Comparison of ENCODE assay signal across 12 cellular contexts in the genomic region with DNA sequence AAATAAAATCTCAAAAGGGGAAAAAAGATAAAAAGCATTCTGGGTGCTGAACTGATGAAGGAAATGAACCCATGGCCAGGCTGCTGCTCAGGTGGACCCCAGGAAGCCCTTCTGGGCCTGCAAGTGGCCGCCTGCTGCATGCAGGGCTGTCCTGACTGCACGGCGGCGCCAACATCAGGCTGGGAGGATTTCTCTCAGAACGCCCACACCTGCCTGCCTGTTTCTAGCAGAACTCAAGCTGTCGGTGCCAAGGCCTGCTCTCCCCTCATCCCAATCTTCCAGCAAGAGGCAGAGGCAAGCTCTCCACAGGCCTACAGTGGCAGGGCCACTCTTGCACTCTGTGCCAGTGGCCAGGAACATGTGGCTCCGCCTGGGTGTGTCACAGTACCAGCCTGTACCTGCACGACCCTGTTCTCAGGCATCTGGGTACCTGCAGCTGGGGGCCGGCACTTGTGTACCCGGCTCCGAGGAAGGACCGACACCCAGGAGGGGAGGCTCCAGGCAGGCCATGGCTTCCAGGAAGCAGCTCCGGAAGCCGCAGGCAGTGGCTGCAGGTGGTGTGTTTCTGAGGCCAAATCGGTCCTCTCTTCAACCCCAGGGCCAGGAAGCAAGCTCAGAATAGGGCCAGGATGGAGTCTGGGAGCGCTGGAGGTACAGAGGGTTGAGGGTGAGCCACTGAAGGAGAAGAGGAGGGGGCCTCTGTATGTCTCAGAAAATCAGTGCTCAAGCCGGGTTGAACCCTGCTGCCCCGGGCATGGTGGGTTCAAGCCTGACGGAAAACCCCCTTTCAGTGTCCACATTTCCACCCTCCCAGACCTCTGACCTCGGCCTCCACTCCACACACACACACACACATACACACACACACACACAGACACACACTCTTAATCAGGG. TPM values are rescaled to one million over a fixed set of nuclear protein-coding genes. Genes with fewer than 3 reads are reported as not detected.
DNase-seq lines count a peak whose midpoint lies in the region; ATAC-seq and TF ChIP-seq lines count a peak whose summit lies in the region.
"Had no signal": no experiment of that assay in that cellular context is flagged by ENCODE, and none has a peak within 500 bp of the region (broad histone marks: within the 10 kb centered on the region; RNA-seq: fewer than 3 reads in every experiment).

No MANE protein-coding gene starts in this region.

- no peak overlapping the region for H3K18ac ChIP-seq in mesenchymal stem cell (ENCODE audit: low read depth in 1 of 2, low read length in 2 of 2)

- no peak overlapping the region for H2BK120ac ChIP-seq in mesenchymal stem cell (ENCODE audit: low read depth, low read length)

- CTCF ChIA-PET in activated CD8-positive, alpha-beta memory T cell treated with anti-CD3 and anti-CD28 coated beads, Interleukin-2, amount 10 ng/mL, durations not matched to agents 7 days and 5 days (lab: Charles Lee), result interaction anchor here (0.6 to 3.2 kb wide), 4 partner anchors 9 to 36 kb away, joined by 3 to 17 read pairs (median 3); no protein-coding TSS in a partner anchor

- H3K4ac ChIP-seq in mesenchymal stem cell (ENCODE audit: low read depth in 1 of 2, low read length in 2 of 2), result peak overlapping the region in 1 of 2 experiments; percentile 52

- H3K36me3 ChIP-seq in body of pancreas (replicated peaks in 1 of 2; ENCODE audit: insufficient read depth in 1 of 2, low read depth in 2 of 2) (no peaks in the 10 kb centered on the region), mesenchymal stem cell (ENCODE audit: control insufficient read depth in 1 of 2, insufficient read depth in 2 of 2, low read depth in 1 of 2, low read length in 2 of 2) (peaks cover 0 to 12% of the 10 kb centered on the region in 2 experiments), tibial nerve (peaks cover 0 to 5% (median 0%) of the 10 kb centered on the region in 3 donors), endodermal cell (ENCODE audit: control insufficient read depth, insufficient read depth, low read length) (no peaks in the 10 kb centered on the region)
- H3K36me3 ChIP-seq: upper lobe of right lung had no signal

- no peak overlapping the region for H2BK5ac ChIP-seq in mesenchymal stem cell (ENCODE audit: low read depth, low read length, poor library complexity, severe bottlenecking)

- ATAC-seq in activated CD8-positive, alpha-beta memory T cell treated with anti-CD3 and anti-CD28 coated beads, Interleukin-2, amount 10 ng/mL, durations not matched to agents 7 days and 5 days, result no peak
- ATAC-seq in body of pancreas (no peak), GM18858 (IDR thresholded peaks at IDR 0.05; ENCODE audit: unreplicated experiment) (no peak)
- no peak for ATAC-seq in natural killer cell treated with Interleukin-12 subunit alpha and Interleukin-12 subunit beta and Interleukin-15 and Interleukin-18, amount 100 ng/mL, for 72 hours

- TF ChIP-seq CTCF in body of pancreas (IDR thresholded peaks at IDR 0.05) (no peak), tibial nerve (IDR thresholded peaks at IDR 0.05) (no peak), endodermal cell (conservative IDR thresholded peaks at IDR 0.05) (no peak)

- intact Hi-C loops in body of pancreas (cut with DNase I), result no loop called here

- peak overlapping the region; percentile 94 for H2BK15ac ChIP-seq in mesenchymal stem cell (ENCODE audit: low read depth, poor library complexity, severe bottlenecking)

- no peaks in the 10 kb centered on the region for H3K79me1 ChIP-seq in mesenchymal stem cell (replicated peaks; ENCODE audit: low read length, poor library complexity, severe bottlenecking)

- peaks cover 47% of the 10 kb centered on the region for H3K4me1 ChIP-seq in body of pancreas
- H3K4me1 ChIP-seq in mesenchymal stem cell (ENCODE audit: control insufficient read depth, insufficient read depth, low read depth, low read length), result peaks cover 48% of the 10 kb centered on the region
- peaks cover 0 to 60% (median 51%) of the 10 kb centered on the region in 4 donors for H3K4me1 ChIP-seq in tibial nerve
- peaks cover 27% of the 10 kb centered on the region for H3K4me1 ChIP-seq in endodermal cell (ENCODE audit: control insufficient read depth, insufficient read depth, low read length)

- H2BK12ac ChIP-seq in mesenchymal stem cell (ENCODE audit: low read length in 2 of 2), result peak overlapping the region; percentile 21 to 25

- no peak overlapping the region for H4K8ac ChIP-seq in mesenchymal stem cell (ENCODE audit: low read length)

- TF ChIP-seq POLR2A in body of pancreas (IDR thresholded peaks at IDR 0.05) (no peak), tibial nerve (IDR thresholded peaks at IDR 0.05) (no peak)

- no peak overlapping the region for H3K4me3 ChIP-seq in body of pancreas
- no peak overlapping the region for H3K4me3 ChIP-seq in mesenchymal stem cell (ENCODE audit: insufficient read depth in 1 of 2, low read depth in 1 of 2, low read length in 2 of 2)
- no peak overlapping the region for H3K4me3 ChIP-seq in tibial nerve
- no peak overlapping the region for H3K4me3 ChIP-seq in endodermal cell (ENCODE audit: low read length)
- H3K4me3 ChIP-seq: lung, upper lobe of right lung had no signal

- H3K27me3 Mint-ChIP-seq in activated CD8-positive, alpha-beta memory T cell treated with anti-CD3 and anti-CD28 coated beads, Interleukin-2, amount 10 ng/mL, durations not matched to agents 7 days and 5 days, result no peaks in the 10 kb centered on the region
- H3K27me3 Mint-ChIP-seq in natural killer cell treated with Interleukin-12 subunit alpha and Interleukin-12 subunit beta and Interleukin-15 and Interleukin-18, amount 100 ng/mL, for 72 hours, result peaks cover 0 to 6% of the 10 kb centered on the region in 2 donors
- H3K27me3 Mint-ChIP-seq in endodermal cell (ENCODE audit: insufficient read depth), result no peaks in the 10 kb centered on the region

- H3K27ac Mint-ChIP-seq in activated CD8-positive, alpha-beta memory T cell treated with anti-CD3 and anti-CD28 coated beads, Interleukin-2, amount 10 ng/mL, durations not matched to agents 7 days and 5 days, result peak overlapping the region; percentile 67
- no peak overlapping the region for H3K27ac Mint-ChIP-seq in natural killer cell treated with Interleukin-12 subunit alpha and Interleukin-12 subunit beta and Interleukin-15 and Interleukin-18, amount 100 ng/mL, for 72 hours
- H3K27ac Mint-ChIP-seq in endodermal cell, result no peak overlapping the region

- H3K4me3 Mint-ChIP-seq in activated CD8-positive, alpha-beta memory T cell treated with anti-CD3 and anti-CD28 coated beads, Interleukin-2, amount 10 ng/mL, durations not matched to agents 7 days and 5 days, result no peak overlapping the region
- H3K4me3 Mint-ChIP-seq in natural killer cell treated with Interleukin-12 subunit alpha and Interleukin-12 subunit beta and Interleukin-15 and Interleukin-18, amount 100 ng/mL, for 72 hours, result no peak overlapping the region
- no peak overlapping the region for H3K4me3 Mint-ChIP-seq in endodermal cell

- H3K27me3 ChIP-seq in body of pancreas, result no peaks in the 10 kb centered on the region
- H3K27me3 ChIP-seq in mesenchymal stem cell (ENCODE audit: control insufficient read depth in 1 of 2, insufficient read depth in 1 of 2, low read length in 2 of 2), result no peaks in the 10 kb centered on the region
- H3K27me3 ChIP-seq in tibial nerve, result no peaks in the 10 kb centered on the region
- H3K27me3 ChIP-seq in endodermal cell (ENCODE audit: control insufficient read depth, insufficient read depth, low read length, poor library complexity, severe bottlenecking), result no peaks in the 10 kb centered on the region
- H3K27me3 ChIP-seq: upper lobe of right lung had no signal

- H2AK5ac ChIP-seq in mesenchymal stem cell (ENCODE audit: low read length, severe bottlenecking), result no peak overlapping the region

- H3K36me3 Mint-ChIP-seq in activated CD8-positive, alpha-beta memory T cell treated with anti-CD3 and anti-CD28 coated beads, Interleukin-2, amount 10 ng/mL, durations not matched to agents 7 days and 5 days, result no peaks in the 10 kb centered on the region
- no peaks in the 10 kb centered on the region for H3K36me3 Mint-ChIP-seq in natural killer cell treated with Interleukin-12 subunit alpha and Interleukin-12 subunit beta and Interleukin-15 and Interleukin-18, amount 100 ng/mL, for 72 hours
- no peaks in the 10 kb centered on the region for H3K36me3 Mint-ChIP-seq in endodermal cell (ENCODE audit: low read depth)

- peak overlapping the region in 3 of 4 donors; percentile 84 to 91 (median 90) for H3K27ac ChIP-seq in body of pancreas
- no peak overlapping the region for H3K27ac ChIP-seq in mesenchymal stem cell (ENCODE audit: low read length, poor library complexity, severe bottlenecking)
- H3K27ac ChIP-seq in tibial nerve, result peak overlapping the region in 3 of 4 donors; percentile 89 to 99 (median 94)
- H3K27ac ChIP-seq in endodermal cell (ENCODE audit: low read depth, low read length), result no peak overlapping the region

- H3K9ac ChIP-seq in mesenchymal stem cell (ENCODE audit: low read length) (no peak overlapping the region), endodermal cell (ENCODE audit: extremely low read depth, low read length, poor library complexity, severe bottlenecking) (no peak overlapping the region)

- H3K4me1 Mint-ChIP-seq in activated CD8-positive, alpha-beta memory T cell treated with anti-CD3 and anti-CD28 coated beads, Interleukin-2, amount 10 ng/mL, durations not matched to agents 7 days and 5 days, result peaks cover 31% of the 10 kb centered on the region
- peaks cover 10 to 18% of the 10 kb centered on the region in 2 donors for H3K4me1 Mint-ChIP-seq in natural killer cell treated with Interleukin-12 subunit alpha and Interleukin-12 subunit beta and Interleukin-15 and Interleukin-18, amount 100 ng/mL, for 72 hours (ENCODE audit: low read depth in 2 of 2)
- H3K4me1 Mint-ChIP-seq in endodermal cell, result peaks cover 31% of the 10 kb centered on the region

- no peak for TF ChIP-seq EP300 in tibial nerve (IDR thresholded peaks at IDR 0.05)

- H3K23ac ChIP-seq in mesenchymal stem cell (ENCODE audit: low read length in 2 of 2), result no peak overlapping the region

- H3K9me3 ChIP-seq in body of pancreas (no peaks in the 10 kb centered on the region), mesenchymal stem cell (ENCODE audit: control insufficient read depth, low read length) (no peaks in the 10 kb centered on the region), tibial nerve (no peaks in the 10 kb centered on the region), endodermal cell (ENCODE audit: control insufficient read depth, low read length) (no peaks in the 10 kb centered on the region)
- H3K9me3 ChIP-seq: upper lobe of right lung had no signal

- H3K9me3 Mint-ChIP-seq in activated CD8-positive, alpha-beta memory T cell treated with anti-CD3 and anti-CD28 coated beads, Interleukin-2, amount 10 ng/mL, durations not matched to agents 7 days and 5 days (ENCODE audit: low read depth), result no peaks in the 10 kb centered on the region
- no peaks in the 10 kb centered on the region for H3K9me3 Mint-ChIP-seq in natural killer cell treated with Interleukin-12 subunit alpha and Interleukin-12 subunit beta and Interleukin-15 and Interleukin-18, amount 100 ng/mL, for 72 hours
- peaks cover 7% of the 10 kb centered on the region for H3K9me3 Mint-ChIP-seq in endodermal cell

- no peak overlapping the region for H2AFZ ChIP-seq in mesenchymal stem cell (ENCODE audit: low read depth, low read length)

- no peak overlapping the region for H3K14ac ChIP-seq in mesenchymal stem cell (ENCODE audit: low read length in 2 of 2)

- H3K4me2 ChIP-seq in mesenchymal stem cell (ENCODE audit: low read length, poor library complexity, severe bottlenecking), result no peak overlapping the region

- H4K91ac ChIP-seq in mesenchymal stem cell (ENCODE audit: low read length), result peak overlapping the region; percentile 35

- WGBS in body of pancreas, 2 donors, result 78 to 89% methylated on average over 15 to 18 of the region's 20 CpGs
- 83% methylated on average over 19 of the region's 20 CpGs for WGBS in mesenchymal stem cell
- 65 to 75% methylated on average over 15 to 19 of the region's 20 CpGs for WGBS in tibial nerve, 2 donors
- WGBS in endodermal cell (ENCODE audit: insufficient coverage in 1 of 2, insufficient read length in 1 of 2), 2 experiments, result 90 to 92% methylated on average over 10 to 20 of the region's 20 CpGs

- DNase-seq in activated CD8-positive, alpha-beta memory T cell treated with anti-CD3 and anti-CD28 coated beads, Interleukin-2, amount 10 ng/mL, durations not matched to agents 7 days and 5 days, result peak; percentile 59
- DNase-seq in activated CD8-positive, alpha-beta memory T cell treated with anti-CD3 and anti-CD28 coated beads, Interleukin-2, amount 50 U/mL, for 48 hours, result no peak
- DNase-seq in body of pancreas (peak in 1 of 4 donors; percentile 5), mesenchymal stem cell (no peak), tibial nerve (ENCODE audit: low spot score in 2 of 2) (no peak), endodermal cell (no peak)
- no peak for DNase-seq in natural killer cell treated with Interleukin-12 subunit alpha and Interleukin-12 subunit beta and Interleukin-15 and Interleukin-18, amount 100 ng/mL, for 72 hours (ENCODE audit: low spot score)
- DNase-seq: NCI-H748 treated with DMSO at 0.1 percent for 48 hours; stimulated activated CD4-positive, alpha-beta T cell treated with anti-CD3 and anti-CD28 coated beads, Interleukin-15, amount 100 ng/mL, for 24 hours; upper lobe of right lung had no signal

RNA-seq across cellular contexts. Expression of a gene that starts 2.5 kb away (rescaled TPM):
- 10 to 100 TPM; 59.9 to 63.6 TPM for total RNA-seq in activated CD8-positive, alpha-beta memory T cell treated with anti-CD3 and anti-CD28 coated beads, Interleukin-2, amount 10 ng/mL, durations not matched to agents 7 days and 5 days
- total RNA-seq in body of pancreas (10 to 100 TPM; 46.2 to 90.3 TPM), tibial nerve (100 to 1,000 TPM; 217 to 256 (median 239) TPM), endodermal cell (100 to 1,000 TPM in 1 of 2 donors, 10 to 100 TPM in 1; 99.7 to 114 TPM)
- 59.1 TPM for polyA plus RNA-seq in mesenchymal stem cell (2013, experiment 1 of 2)
- 55.9 TPM for polyA plus RNA-seq in mesenchymal stem cell (2013, experiment 2 of 2)
- 10 to 100 TPM; 19.2 to 44.9 TPM for total RNA-seq in natural killer cell treated with Interleukin-12 subunit alpha and Interleukin-12 subunit beta and Interleukin-15 and Interleukin-18, amount 100 ng/mL, for 72 hours
- 35.2 TPM for polyA plus RNA-seq in endodermal cell (2013, experiment 1 of 2)
- polyA plus RNA-seq in endodermal cell (2013, experiment 2 of 2), result 35.8 TPM

RNA-seq across cellular contexts. Expression of a gene that starts 37.2 kb away (rescaled TPM):
- 1 to 10 TPM; 2.5 to 3.5 TPM for total RNA-seq in activated CD8-positive, alpha-beta memory T cell treated with anti-CD3 and anti-CD28 coated beads, Interleukin-2, amount 10 ng/mL, durations not matched to agents 7 days and 5 days
- total RNA-seq in body of pancreas, result 1 to 10 TPM; 4.0 to 4.7 TPM
- 5.2 TPM for polyA plus RNA-seq in mesenchymal stem cell (2013, experiment 1 of 2)
- polyA plus RNA-seq in mesenchymal stem cell (2013, experiment 2 of 2), result 4.8 TPM
- total RNA-seq in tibial nerve, result 10 to 100 TPM in 1 of 4 donors, 1 to 10 TPM in 3; 4.8 to 11.4 (median 6.3) TPM
- under 1 TPM; 0.50 to 0.61 TPM for total RNA-seq in natural killer cell treated with Interleukin-12 subunit alpha and Interleukin-12 subunit beta and Interleukin-15 and Interleukin-18, amount 100 ng/mL, for 72 hours
- 10 to 100 TPM; 15.8 to 31.0 TPM for total RNA-seq in endodermal cell
- polyA plus RNA-seq in endodermal cell (2013, experiment 1 of 2), result 16.1 TPM
- 14.1 TPM for polyA plus RNA-seq in endodermal cell (2013, experiment 2 of 2)

Comparison
In these comparisons a context has a peak if more than half of its experiments do, and no peak if none do; other contexts are left out.
1. H3K27ac ChIP-seq: peak in body of pancreas (3 of 4) and tibial nerve (3 of 4); none in mesenchymal stem cell (single experiment) and endodermal cell (single experiment).